1 cellular context compared by ENCODE assay signal in the genomic region with DNA sequence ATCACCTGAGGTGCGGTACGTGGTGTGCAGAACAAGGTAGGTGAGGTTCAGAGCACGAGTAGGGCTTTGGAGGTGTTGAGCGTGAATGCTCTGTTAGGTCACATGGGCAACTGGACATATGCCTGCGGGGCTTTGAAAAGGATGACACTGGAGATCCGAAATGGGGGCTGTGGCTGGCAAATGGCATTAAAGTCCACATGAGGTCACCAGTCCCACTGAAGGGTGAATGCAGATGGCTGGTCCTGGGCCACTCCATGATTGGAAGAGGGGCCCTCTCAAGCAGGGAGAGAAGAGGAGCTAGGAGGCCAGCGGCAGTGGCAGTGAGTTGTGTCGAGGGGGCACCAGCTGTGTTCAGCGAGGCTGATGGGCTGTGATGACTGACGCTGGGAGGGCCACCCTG.
TF ChIP-seq lines count a peak whose summit lies in the region.

No MANE protein-coding gene starts in this region.

TF ChIP-seq in HepG2, 621 proteins besides CTCF, POLR2A, EP300 and RAD21 (continued from another document):
- TF ChIP-seq ZNF891 (CRISPR knock-in tag; IDR thresholded peaks at IDR 0.05) (no peak), ZNF253 (CRISPR knock-in tag; IDR thresholded peaks at IDR 0.05; ENCODE audit: borderline replicate concordance) (no peak), ZNF367 (CRISPR knock-in tag; IDR thresholded peaks at IDR 0.05; ENCODE audit: borderline replicate concordance) (no peak), MYC (CRISPR knock-in tag; IDR thresholded peaks at IDR 0.05; ENCODE audit: borderline replicate concordance) (no peak), TGIF2 (CRISPR knock-in tag; IDR thresholded peaks at IDR 0.05) (no peak), ZBTB8A (CRISPR knock-in tag; IDR thresholded peaks at IDR 0.05; ENCODE audit: borderline replicate concordance, low read depth) (no peak), KDM1A (CRISPR knock-in tag; IDR thresholded peaks at IDR 0.05) (no peak), MATR3 (CRISPR knock-in tag; IDR thresholded peaks at IDR 0.05) (no peak)
- TF ChIP-seq, protein P1, sequence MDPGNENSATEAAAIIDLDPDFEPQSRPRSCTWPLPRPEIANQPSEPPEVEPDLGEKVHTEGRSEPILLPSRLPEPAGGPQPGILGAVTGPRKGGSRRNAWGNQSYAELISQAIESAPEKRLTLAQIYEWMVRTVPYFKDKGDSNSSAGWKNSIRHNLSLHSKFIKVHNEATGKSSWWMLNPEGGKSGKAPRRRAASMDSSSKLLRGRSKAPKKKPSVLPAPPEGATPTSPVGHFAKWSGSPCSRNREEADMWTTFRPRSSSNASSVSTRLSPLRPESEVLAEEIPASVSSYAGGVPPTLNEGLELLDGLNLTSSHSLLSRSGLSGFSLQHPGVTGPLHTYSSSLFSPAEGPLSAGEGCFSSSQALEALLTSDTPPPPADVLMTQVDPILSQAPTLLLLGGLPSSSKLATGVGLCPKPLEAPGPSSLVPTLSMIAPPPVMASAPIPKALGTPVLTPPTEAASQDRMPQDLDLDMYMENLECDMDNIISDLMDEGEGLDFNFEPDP (CRISPR knock-in tag; conservative IDR thresholded peaks at IDR 0.05), result no peak
- TF ChIP-seq, protein P2, sequence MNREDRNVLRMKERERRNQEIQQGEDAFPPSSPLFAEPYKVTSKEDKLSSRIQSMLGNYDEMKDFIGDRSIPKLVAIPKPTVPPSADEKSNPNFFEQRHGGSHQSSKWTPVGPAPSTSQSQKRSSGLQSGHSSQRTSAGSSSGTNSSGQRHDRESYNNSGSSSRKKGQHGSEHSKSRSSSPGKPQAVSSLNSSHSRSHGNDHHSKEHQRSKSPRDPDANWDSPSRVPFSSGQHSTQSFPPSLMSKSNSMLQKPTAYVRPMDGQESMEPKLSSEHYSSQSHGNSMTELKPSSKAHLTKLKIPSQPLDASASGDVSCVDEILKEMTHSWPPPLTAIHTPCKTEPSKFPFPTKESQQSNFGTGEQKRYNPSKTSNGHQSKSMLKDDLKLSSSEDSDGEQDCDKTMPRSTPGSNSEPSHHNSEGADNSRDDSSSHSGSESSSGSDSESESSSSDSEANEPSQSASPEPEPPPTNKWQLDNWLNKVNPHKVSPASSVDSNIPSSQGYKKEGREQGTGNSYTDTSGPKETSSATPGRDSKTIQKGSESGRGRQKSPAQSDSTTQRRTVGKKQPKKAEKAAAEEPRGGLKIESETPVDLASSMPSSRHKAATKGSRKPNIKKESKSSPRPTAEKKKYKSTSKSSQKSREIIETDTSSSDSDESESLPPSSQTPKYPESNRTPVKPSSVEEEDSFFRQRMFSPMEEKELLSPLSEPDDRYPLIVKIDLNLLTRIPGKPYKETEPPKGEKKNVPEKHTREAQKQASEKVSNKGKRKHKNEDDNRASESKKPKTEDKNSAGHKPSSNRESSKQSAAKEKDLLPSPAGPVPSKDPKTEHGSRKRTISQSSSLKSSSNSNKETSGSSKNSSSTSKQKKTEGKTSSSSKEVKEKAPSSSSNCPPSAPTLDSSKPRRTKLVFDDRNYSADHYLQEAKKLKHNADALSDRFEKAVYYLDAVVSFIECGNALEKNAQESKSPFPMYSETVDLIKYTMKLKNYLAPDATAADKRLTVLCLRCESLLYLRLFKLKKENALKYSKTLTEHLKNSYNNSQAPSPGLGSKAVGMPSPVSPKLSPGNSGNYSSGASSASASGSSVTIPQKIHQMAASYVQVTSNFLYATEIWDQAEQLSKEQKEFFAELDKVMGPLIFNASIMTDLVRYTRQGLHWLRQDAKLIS (CRISPR knock-in tag; IDR thresholded peaks at IDR 0.05), result no peak
- TF ChIP-seq, protein P3, sequence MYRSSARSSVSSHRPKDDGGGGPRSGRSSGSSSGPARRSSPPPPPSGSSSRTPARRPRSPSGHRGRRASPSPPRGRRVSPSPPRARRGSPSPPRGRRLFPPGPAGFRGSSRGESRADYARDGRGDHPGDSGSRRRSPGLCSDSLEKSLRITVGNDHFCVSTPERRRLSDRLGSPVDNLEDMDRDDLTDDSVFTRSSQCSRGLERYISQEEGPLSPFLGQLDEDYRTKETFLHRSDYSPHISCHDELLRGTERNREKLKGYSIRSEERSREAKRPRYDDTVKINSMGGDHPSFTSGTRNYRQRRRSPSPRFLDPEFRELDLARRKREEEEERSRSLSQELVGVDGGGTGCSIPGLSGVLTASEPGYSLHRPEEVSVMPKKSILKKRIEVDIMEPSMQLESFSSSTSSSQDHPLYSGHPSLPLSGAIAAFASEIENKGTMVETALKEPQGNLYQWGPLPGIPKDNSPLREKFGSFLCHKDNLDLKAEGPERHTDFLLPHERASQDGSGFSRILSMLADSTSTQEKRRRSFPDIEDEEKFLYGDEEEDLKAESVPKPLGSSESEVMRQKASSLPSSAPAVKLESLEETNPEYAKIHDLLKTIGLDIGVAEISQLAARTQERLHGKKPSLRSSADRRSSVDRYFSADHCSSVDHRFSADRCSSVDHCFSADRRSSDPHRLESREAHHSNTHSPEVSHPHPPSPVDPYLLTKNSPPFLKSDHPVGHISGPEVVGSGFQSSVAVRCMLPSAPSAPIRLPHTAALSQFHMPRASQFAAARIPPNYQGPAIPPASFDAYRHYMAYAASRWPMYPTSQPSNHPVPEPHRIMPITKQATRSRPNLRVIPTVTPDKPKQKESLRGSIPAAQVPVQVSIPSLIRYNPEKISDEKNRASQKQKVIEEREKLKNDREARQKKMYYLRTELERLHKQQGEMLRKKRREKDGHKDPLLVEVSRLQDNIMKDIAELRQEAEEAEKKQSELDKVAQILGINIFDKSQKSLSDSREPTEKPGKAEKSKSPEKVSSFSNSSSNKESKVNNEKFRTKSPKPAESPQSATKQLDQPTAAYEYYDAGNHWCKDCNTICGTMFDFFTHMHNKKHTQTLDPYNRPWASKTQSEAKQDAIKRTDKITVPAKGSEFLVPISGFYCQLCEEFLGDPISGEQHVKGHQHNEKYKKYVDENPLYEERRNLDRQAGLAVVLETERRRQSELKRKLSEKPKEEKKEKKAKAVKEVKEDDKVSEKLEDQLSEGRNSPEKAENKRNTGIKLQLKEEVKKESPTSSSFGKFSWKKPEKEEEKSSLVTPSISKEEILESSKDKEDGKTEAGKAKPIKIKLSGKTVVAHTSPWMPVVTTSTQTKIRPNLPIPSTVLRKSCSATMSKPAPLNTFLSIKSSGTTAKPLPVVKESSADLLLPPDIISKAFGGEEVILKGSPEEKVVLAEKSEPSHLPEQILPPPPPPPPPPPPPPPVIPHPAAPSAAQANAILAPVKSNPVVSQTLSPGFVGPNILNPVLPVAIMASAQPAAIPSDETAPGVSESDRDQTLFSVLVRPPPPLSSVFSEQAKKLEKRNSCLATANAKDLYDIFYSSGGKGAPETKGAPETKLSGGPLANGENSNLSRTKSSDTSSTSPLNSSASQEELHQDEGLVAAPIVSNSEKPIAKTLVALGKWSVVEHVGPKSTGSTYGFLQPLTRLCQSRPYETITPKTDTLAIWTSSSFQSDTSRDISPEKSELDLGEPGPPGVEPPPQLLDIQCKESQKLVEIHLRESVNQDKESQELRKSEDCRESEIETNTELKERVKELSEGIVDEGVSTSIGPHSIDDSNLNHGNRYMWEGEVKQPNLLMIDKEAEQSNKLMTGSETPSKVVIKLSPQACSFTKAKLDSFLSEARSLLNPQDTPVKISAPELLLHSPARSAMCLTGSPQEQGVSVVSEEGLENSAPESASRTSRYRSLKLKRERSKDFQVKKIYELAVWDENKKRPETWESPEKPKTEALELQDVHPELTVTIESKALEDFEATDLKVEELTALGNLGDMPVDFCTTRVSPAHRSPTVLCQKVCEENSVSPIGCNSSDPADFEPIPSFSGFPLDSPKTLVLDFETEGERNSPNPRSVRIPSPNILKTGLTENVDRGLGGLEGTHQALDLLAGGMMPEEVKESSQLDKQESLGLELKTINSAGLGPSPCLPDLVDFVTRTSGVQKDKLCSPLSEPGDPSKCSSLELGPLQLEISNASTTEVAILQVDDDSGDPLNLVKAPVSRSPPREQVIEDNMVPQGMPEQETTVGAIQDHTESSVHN (CRISPR knock-in tag; IDR thresholded peaks at IDR 0.05), result no peak
- TF ChIP-seq, protein P4, sequence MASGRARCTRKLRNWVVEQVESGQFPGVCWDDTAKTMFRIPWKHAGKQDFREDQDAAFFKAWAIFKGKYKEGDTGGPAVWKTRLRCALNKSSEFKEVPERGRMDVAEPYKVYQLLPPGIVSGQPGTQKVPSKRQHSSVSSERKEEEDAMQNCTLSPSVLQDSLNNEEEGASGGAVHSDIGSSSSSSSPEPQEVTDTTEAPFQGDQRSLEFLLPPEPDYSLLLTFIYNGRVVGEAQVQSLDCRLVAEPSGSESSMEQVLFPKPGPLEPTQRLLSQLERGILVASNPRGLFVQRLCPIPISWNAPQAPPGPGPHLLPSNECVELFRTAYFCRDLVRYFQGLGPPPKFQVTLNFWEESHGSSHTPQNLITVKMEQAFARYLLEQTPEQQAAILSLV (CRISPR knock-in tag; IDR thresholded peaks at IDR 0.05; ENCODE audit: borderline replicate concordance), result no peak
